In genomic region chr2:41698787-41699422, GRCh38 we compare ENCODE assay signal across 7 cellular contexts.
A peak's percentile ranks its signal among the peaks of the same experiment; 100 is the strongest.
DNase-seq lines count a peak whose midpoint lies in the region; ATAC-seq, FAIRE-seq and TF ChIP-seq lines count a peak whose summit lies in the region.

No MANE protein-coding gene starts in this region.

- H3K4me1 ChIP-seq in lung (ENCODE audit: control insufficient read depth in 2 of 2, insufficient read depth in 2 of 2, low read length in 2 of 2) = no peaks in the 10 kb centered on the region

- peak; percentile 57 for TF ChIP-seq CTCF in GM12864 (IDR thresholded peaks at IDR 0.05; ENCODE audit: low read depth, low read length, missing control alignments)
- TF ChIP-seq CTCF in LNCaP clone FGC (IDR thresholded peaks at IDR 0.05; ENCODE audit: control insufficient read depth, extremely low read depth, insufficient read depth) = peak; percentile 69
- peak; percentile 80 for TF ChIP-seq CTCF in bronchial epithelial cell (IDR thresholded peaks at IDR 0.05; ENCODE audit: insufficient read depth, low read length, severe bottlenecking)
- peak; percentile 11 for TF ChIP-seq CTCF in lung (IDR thresholded peaks at IDR 0.05; ENCODE audit: control extremely low read depth, extremely low read depth)

- 34 to 39% methylated on average over 16 of the region's 16 CpGs for WGBS in lung, 2 donors

- no peak for DNase-seq in GM12864 (ENCODE audit: low read depth)
- DNase-seq in LNCaP clone FGC (ENCODE audit: low read depth) = no peak
- no peak for DNase-seq in bronchial epithelial cell (ENCODE audit: low read depth)
- no peak for DNase-seq in lung (ENCODE audit: low spot score)
- no peak for DNase-seq in NCI-H1105 (lab: John Stamatoyannopoulos, UW)
- DNase-seq in activated CD4-positive, alpha-beta T cell treated with anti-CD3 and anti-CD28 coated beads, Interleukin-2, amount 50 U/mL, for 4 hours = no peak

- ATAC-seq in lung (ENCODE audit: insufficient read depth, low FRiP score) = no peak
- no peak for ATAC-seq in GM19452 (IDR thresholded peaks at IDR 0.05; ENCODE audit: unreplicated experiment)

- H3K4me3 ChIP-seq in GM12864 (ENCODE audit: low read depth, low read length) (no peak overlapping the region), LNCaP clone FGC (ENCODE audit: low read depth, low read length) (no peak overlapping the region), bronchial epithelial cell (ENCODE audit: low read depth, low read length) (no peak overlapping the region), lung (no peak overlapping the region)

- no peaks in the 10 kb centered on the region for H3K36me3 ChIP-seq in bronchial epithelial cell (ENCODE audit: control insufficient read depth, insufficient read depth, low read length)
- H3K36me3 ChIP-seq in lung (ENCODE audit: control insufficient read depth in 2 of 2, insufficient read depth in 2 of 2, low read length in 2 of 2) = no peaks in the 10 kb centered on the region

- H3K9me3 ChIP-seq in lung (ENCODE audit: control insufficient read depth in 2 of 2, insufficient read depth in 1 of 2, low read length in 1 of 2) = no peaks in the 10 kb centered on the region

- FAIRE-seq in bronchial epithelial cell (lab: Jason Lieb, UNC) = no peak

- H3K27me3 ChIP-seq in bronchial epithelial cell (ENCODE audit: control insufficient read depth, insufficient read depth, low read length) = peaks cover 2% of the 10 kb centered on the region
- no peaks in the 10 kb centered on the region for H3K27me3 ChIP-seq in lung (ENCODE audit: control insufficient read depth, insufficient read depth)

- H3K27ac ChIP-seq in lung (ENCODE audit: low read depth in 1 of 2, low read length in 1 of 2) = no peak overlapping the region

Comparison
In these comparisons a context has a peak if more than half of its experiments do, and no peak if none do; other contexts are left out.
1. CTCF ChIP-seq: peak in every context shown above with its lines; median percentile 80 in bronchial epithelial cell; 69 in LNCaP clone FGC; 57 in GM12864; 11 in lung.